8 cellular contexts compared by ENCODE assay signal in genomic region chr6:49463612-49463967, GRCh38. TPM values are rescaled to one million over a fixed set of nuclear protein-coding genes. Genes with fewer than 3 reads are reported as not detected.
DNase-seq lines count a peak whose midpoint lies in the region; ATAC-seq, FAIRE-seq and TF ChIP-seq lines count a peak whose summit lies in the region.

No MANE protein-coding gene starts in this region.

- DNase-seq in activated CD4-positive, alpha-beta memory T cell treated with anti-CD3 and anti-CD28 coated beads, Interleukin-2, amount 10 ng/mL, durations not matched to agents 7 days and 5 days = no peak
- DNase-seq in kidney (no peak), tibial artery (no peak), NCI-H526 (lab: John Stamatoyannopoulos, UW) (no peak), left lobe of liver (ENCODE audit: low spot score) (no peak)

- ATAC-seq in GM18498 (IDR thresholded peaks at IDR 0.05; ENCODE audit: unreplicated experiment) (peak; percentile 1), HG02840 (IDR thresholded peaks at IDR 0.05; ENCODE audit: low FRiP score, unreplicated experiment) (peak; percentile 0), HG02981 (IDR thresholded peaks at IDR 0.05; ENCODE audit: unreplicated experiment) (no peak), left lobe of liver (no peak)

- peak overlapping the region; percentile 96 for H3K27ac Mint-ChIP-seq in activated CD4-positive, alpha-beta memory T cell treated with anti-CD3 and anti-CD28 coated beads, Interleukin-2, amount 10 ng/mL, durations not matched to agents 7 days and 5 days

- H3K4me3 ChIP-seq in kidney (ENCODE audit: low read length in 2 of 2) (peak overlapping the region; percentile 99), tibial artery (peak overlapping the region; percentile 61 to 71)

- no peak for FAIRE-seq in kidney (lab: Jason Lieb, UNC)

- H3K4me1 ChIP-seq in kidney (ENCODE audit: control insufficient read depth in 1 of 2, insufficient read depth in 1 of 2, low read depth in 1 of 2, low read length in 2 of 2) = peaks cover 0 to 2% of the 10 kb centered on the region in 2 donors
- peaks cover 0 to 46% (median 20%) of the 10 kb centered on the region in 4 donors for H3K4me1 ChIP-seq in tibial artery

- H3K36me3 Mint-ChIP-seq in activated CD4-positive, alpha-beta memory T cell treated with anti-CD3 and anti-CD28 coated beads, Interleukin-2, amount 10 ng/mL, durations not matched to agents 7 days and 5 days (ENCODE audit: low read depth) = peaks cover 38% of the 10 kb centered on the region

- H3K27ac ChIP-seq in kidney (ENCODE audit: low read depth in 2 of 2, low read length in 2 of 2) (no peak overlapping the region), tibial artery (peak overlapping the region; percentile 86 to 87)

- no peaks in the 10 kb centered on the region for H3K27me3 Mint-ChIP-seq in activated CD4-positive, alpha-beta memory T cell treated with anti-CD3 and anti-CD28 coated beads, Interleukin-2, amount 10 ng/mL, durations not matched to agents 7 days and 5 days

- H3K4me1 Mint-ChIP-seq in activated CD4-positive, alpha-beta memory T cell treated with anti-CD3 and anti-CD28 coated beads, Interleukin-2, amount 10 ng/mL, durations not matched to agents 7 days and 5 days = peaks cover 53% of the 10 kb centered on the region

- H3K4me3 Mint-ChIP-seq in activated CD4-positive, alpha-beta memory T cell treated with anti-CD3 and anti-CD28 coated beads, Interleukin-2, amount 10 ng/mL, durations not matched to agents 7 days and 5 days = peak overlapping the region; percentile 98

- H3K9ac ChIP-seq in kidney (ENCODE audit: low read length in 2 of 2) = peak overlapping the region; percentile 35 to 86

- POLR2A ChIA-PET in activated CD4-positive, alpha-beta memory T cell treated with anti-CD3 and anti-CD28 coated beads, Interleukin-2, amount 10 ng/mL, durations not matched to agents 7 days and 5 days (lab: Charles Lee) = interaction anchor here (0.8 to 1.4 kb wide), 2 partner anchors 8 to 86 kb away, joined by 3 read pairs; no protein-coding TSS in a partner anchor

- H3K36me3 ChIP-seq in kidney (ENCODE audit: control insufficient read depth in 1 of 2, insufficient read depth in 2 of 2, low read length in 2 of 2) = no peaks in the 10 kb centered on the region
- H3K36me3 ChIP-seq in tibial artery = peaks cover 0 to 7% (median 3%) of the 10 kb centered on the region in 3 donors

- H3K9me3 ChIP-seq in kidney (ENCODE audit: control insufficient read depth in 1 of 2, low read length in 2 of 2) (no peaks in the 10 kb centered on the region), tibial artery (no peaks in the 10 kb centered on the region)

- no peaks in the 10 kb centered on the region for H3K9me3 Mint-ChIP-seq in activated CD4-positive, alpha-beta memory T cell treated with anti-CD3 and anti-CD28 coated beads, Interleukin-2, amount 10 ng/mL, durations not matched to agents 7 days and 5 days

- intact Hi-C loops in kidney (cut with DNase I) (no loop called here), tibial artery (cut with DNase I; ENCODE audit: low total_unique reads) (no loop called here)

- TF ChIP-seq CTCF in kidney (IDR thresholded peaks at IDR 0.05; ENCODE audit: borderline replicate concordance, extremely low read depth, insufficient read depth) (no peak), tibial artery (IDR thresholded peaks at IDR 0.05) (no peak)

- CTCF ChIA-PET in activated CD4-positive, alpha-beta memory T cell treated with anti-CD3 and anti-CD28 coated beads, Interleukin-2, amount 10 ng/mL, durations not matched to agents 7 days and 5 days (lab: Charles Lee) = interaction anchor here (0.6 kb wide), 1 partner anchor 68 kb away, joined by 3 read pairs; no protein-coding TSS in a partner anchor

- H3K27me3 ChIP-seq in tibial artery = no peaks in the 10 kb centered on the region

RNA-seq across cellular contexts. Expression of gene CENPQ, which starts 0.4 kb away (rescaled TPM):
- 10 to 100 TPM; 18.0 to 20.8 TPM for total RNA-seq in activated CD4-positive, alpha-beta memory T cell treated with anti-CD3 and anti-CD28 coated beads, Interleukin-2, amount 10 ng/mL, durations not matched to agents 7 days and 5 days
- 4.2 TPM for total RNA-seq in kidney
- polyA plus RNA-seq in kidney (ENCODE audit: insufficient read depth, low read depth, low replicate concordance) = 3.9 TPM
- total RNA-seq in left lobe of liver = 0.98 TPM

RNA-seq across cellular contexts. Expression of gene MMUT, which starts 0.5 kb away (rescaled TPM):
- 10 to 100 TPM; 19.1 to 20.6 TPM for total RNA-seq in activated CD4-positive, alpha-beta memory T cell treated with anti-CD3 and anti-CD28 coated beads, Interleukin-2, amount 10 ng/mL, durations not matched to agents 7 days and 5 days
- total RNA-seq in kidney (26.6 TPM), left lobe of liver (64.0 TPM)
- polyA plus RNA-seq in kidney (ENCODE audit: insufficient read depth, low read depth, low replicate concordance) = 34.8 TPM

RNA-seq across cellular contexts. Expression of gene GLYATL3, which starts 36.1 kb away (rescaled TPM):
- total RNA-seq in activated CD4-positive, alpha-beta memory T cell treated with anti-CD3 and anti-CD28 coated beads, Interleukin-2, amount 10 ng/mL, durations not matched to agents 7 days and 5 days = not detected
- not detected for total RNA-seq in kidney
- not detected for polyA plus RNA-seq in kidney (ENCODE audit: insufficient read depth, low read depth, low replicate concordance)
- not detected for total RNA-seq in left lobe of liver

Comparison
In these comparisons a context has a peak if more than half of its experiments do, and no peak if none do; other contexts are left out.
1. ATAC-seq: peak in GM18498 (single experiment) and HG02840 (single experiment); none in HG02981 (single experiment) and left lobe of liver (single experiment).
2. H3K27ac ChIP-seq: peak in tibial artery (2 of 2); none in kidney (0 of 2).